ENCODE assay signal across 17 cellular contexts in the genomic region with DNA sequence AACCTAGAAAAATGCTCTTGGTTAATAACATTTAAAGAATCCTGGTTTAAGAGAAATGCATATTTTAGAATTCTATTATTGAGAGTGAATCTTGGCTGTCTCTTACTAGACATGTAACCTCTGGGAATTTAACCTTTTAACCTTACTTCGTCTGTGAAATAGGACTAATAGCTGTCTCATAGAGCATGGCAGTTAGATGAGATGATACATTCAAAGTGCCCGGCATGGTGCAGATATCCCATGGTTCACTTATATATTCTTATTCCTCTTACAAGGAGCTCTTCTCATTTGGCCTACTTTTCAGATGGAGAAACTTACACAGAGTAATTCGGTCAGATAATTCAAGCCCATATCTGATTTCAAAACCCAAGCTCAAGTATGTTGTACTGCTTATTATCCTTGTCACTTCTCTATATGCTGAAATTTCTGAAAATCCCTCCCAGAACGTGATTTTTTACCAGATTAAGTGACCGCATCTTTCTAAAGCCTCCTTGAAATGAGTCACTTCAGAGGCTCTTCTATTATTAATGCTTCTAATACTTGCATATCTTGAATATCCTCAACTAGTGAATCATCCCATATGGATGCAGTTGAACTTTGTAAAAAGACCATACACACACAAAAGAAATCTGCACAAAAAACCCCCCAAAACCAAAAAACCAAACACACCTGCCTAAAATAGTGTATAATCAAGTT. TPM values are rescaled to one million over a fixed set of nuclear protein-coding genes. Genes with fewer than 3 reads are reported as not detected.
DNase-seq lines count a peak whose midpoint lies in the region; ATAC-seq and TF ChIP-seq lines count a peak whose summit lies in the region.
"Had no signal": no experiment of that assay in that cellular context is flagged by ENCODE, and none has a peak within 500 bp of the region (broad histone marks: within the 10 kb centered on the region; RNA-seq: fewer than 3 reads in every experiment).

No MANE protein-coding gene starts in this region.

- H2BK5ac ChIP-seq in mesenchymal stem cell (ENCODE audit: low read depth, low read length, poor library complexity, severe bottlenecking): no peak overlapping the region

- peak overlapping the region; percentile 17; the same call in 1 of the 2 replicates for H3K27ac ChIP-seq in ACC112 (ENCODE audit: low read depth, low read length)
- no peak overlapping the region for H3K27ac ChIP-seq in mesenchymal stem cell (ENCODE audit: low read length, poor library complexity, severe bottlenecking)
- H3K27ac ChIP-seq: right lobe of liver, SK-N-MC had no signal

- H3K4me3 ChIP-seq in ACC112 (ENCODE audit: low read depth, low read length): no peak overlapping the region
- no peak overlapping the region for H3K4me3 ChIP-seq in mesenchymal stem cell (ENCODE audit: insufficient read depth in 1 of 2, low read depth in 1 of 2, low read length in 2 of 2)
- H3K4me3 ChIP-seq in mucosa of descending colon: no peak overlapping the region
- H3K4me3 ChIP-seq: right lobe of liver, SK-N-MC had no signal

- H3K4me1 ChIP-seq in ACC112 (ENCODE audit: control insufficient read depth, insufficient read depth, low read length, unreplicated experiment) (peaks cover 35% of the 10 kb centered on the region), mesenchymal stem cell (ENCODE audit: control insufficient read depth, insufficient read depth, low read depth, low read length) (peaks cover 3% of the 10 kb centered on the region), mucosa of descending colon (ENCODE audit: low read depth) (peaks cover 20% of the 10 kb centered on the region)

- H3K79me1 ChIP-seq in mesenchymal stem cell (replicated peaks; ENCODE audit: low read length, poor library complexity, severe bottlenecking): peaks cover 8% of the 10 kb centered on the region

- no peak overlapping the region for H4K8ac ChIP-seq in mesenchymal stem cell (ENCODE audit: low read length)

- no peak overlapping the region for H3K4ac ChIP-seq in mesenchymal stem cell (ENCODE audit: low read depth in 1 of 2, low read length in 2 of 2)

- WGBS in mesenchymal stem cell: 62% methylated on average over 5 of the region's 5 CpGs

- no peak overlapping the region for H2BK15ac ChIP-seq in mesenchymal stem cell (ENCODE audit: low read depth, poor library complexity, severe bottlenecking)

- H4K91ac ChIP-seq in mesenchymal stem cell (ENCODE audit: low read length): no peak overlapping the region

- H3K36me3 ChIP-seq in ACC112 (ENCODE audit: insufficient read depth, low read length) (peaks cover 30% of the 10 kb centered on the region), mesenchymal stem cell (ENCODE audit: control insufficient read depth in 1 of 2, insufficient read depth in 2 of 2, low read depth in 1 of 2, low read length in 2 of 2) (peaks cover 10 to 64% of the 10 kb centered on the region in 2 experiments), mucosa of descending colon (ENCODE audit: low read depth) (no peaks in the 10 kb centered on the region)

- intact Hi-C loops in mucosa of descending colon (cut with DNase I, micrococcal nuclease): no loop called here

- TF ChIP-seq CTCF in mucosa of descending colon (IDR thresholded peaks at IDR 0.05): no peak

- H3K9ac ChIP-seq in mesenchymal stem cell (ENCODE audit: low read length): no peak overlapping the region

- no peak overlapping the region for H3K4me2 ChIP-seq in mesenchymal stem cell (ENCODE audit: low read length, poor library complexity, severe bottlenecking)

- ATAC-seq in mucosa of descending colon: no peak
- ATAC-seq: activated CD8-positive, alpha-beta memory T cell treated with anti-CD3 and anti-CD28 coated beads, Interleukin-2, amount 10 ng/mL, durations not matched to agents 7 days and 5 days; left ventricle myocardium superior; stimulated activated memory B cell treated with anti-CD40 and anti-IgM and Interleukin-4, amounts not matched to agents 10 μg/mL and 1 μg/mL and 100 μg/mL, for 72 hours had no signal

- H3K18ac ChIP-seq in mesenchymal stem cell (ENCODE audit: low read depth in 1 of 2, low read length in 2 of 2): no peak overlapping the region

- H3K79me2 ChIP-seq in ACC112 (ENCODE audit: control insufficient read depth, insufficient read depth, low read length, unreplicated experiment): peaks cover 38% of the 10 kb centered on the region

- H2BK120ac ChIP-seq in mesenchymal stem cell (ENCODE audit: low read depth, low read length): no peak overlapping the region

- H3K9me3 ChIP-seq in mesenchymal stem cell (ENCODE audit: control insufficient read depth, low read length) (no peaks in the 10 kb centered on the region), mucosa of descending colon (no peaks in the 10 kb centered on the region)
- H3K9me3 ChIP-seq: right lobe of liver had no signal

- no peak overlapping the region for H2AK5ac ChIP-seq in mesenchymal stem cell (ENCODE audit: low read length, severe bottlenecking)

- H3K14ac ChIP-seq in mesenchymal stem cell (ENCODE audit: low read length in 2 of 2): no peak overlapping the region

- H2BK12ac ChIP-seq in mesenchymal stem cell (ENCODE audit: low read length in 2 of 2): no peak overlapping the region

- DNase-seq in ELR (ENCODE audit: low read depth) (peak; percentile 86), astrocyte of the hippocampus (ENCODE audit: low read depth, low spot score) (peak; percentile 77), mesenchymal stem cell (peak; percentile 87), RKO (ENCODE audit: low spot score) (no peak), mucosa of descending colon (no peak), HuH-7.5 (ENCODE audit: low spot score) (no peak), NCI-H128 (lab: John Stamatoyannopoulos, UW; ENCODE audit: unreplicated experiment) (no peak)
- DNase-seq: activated CD8-positive, alpha-beta memory T cell treated with anti-CD3 and anti-CD28 coated beads, Interleukin-2, amount 10 ng/mL, durations not matched to agents 7 days and 5 days; activated naive CD4-positive, alpha-beta T cell treated with anti-CD3 and anti-CD28 coated beads, Interleukin-2, amount 50 U/mL, for 16 hours; left ventricle myocardium superior; NCI-H1417 treated with DMSO at 0.1 percent for 48 hours; nephron progenitor cell; right lobe of liver; stimulated activated CD4-positive, alpha-beta T cell treated with anti-CD3 and anti-CD28 coated beads, Interleukin-4, amount 100 ng/mL, for 4 hours had no signal

- H3K27me3 ChIP-seq in ACC112 (ENCODE audit: insufficient read depth, low read length) (no peaks in the 10 kb centered on the region), mesenchymal stem cell (ENCODE audit: control insufficient read depth in 1 of 2, insufficient read depth in 1 of 2, low read length in 2 of 2) (no peaks in the 10 kb centered on the region)
- H3K27me3 ChIP-seq: right lobe of liver had no signal

- no peak overlapping the region for H3K23ac ChIP-seq in mesenchymal stem cell (ENCODE audit: low read length in 2 of 2)

- H2AFZ ChIP-seq in ACC112 (ENCODE audit: low read length, unreplicated experiment) (no peak overlapping the region), mesenchymal stem cell (ENCODE audit: low read depth, low read length) (no peak overlapping the region)

RNA-seq across cellular contexts. Expression of a gene that starts 4.9 kb away (rescaled TPM):
- polyA plus RNA-seq in mesenchymal stem cell (2013, experiment 1 of 2): 6.7 TPM
- 7.0 TPM for polyA plus RNA-seq in mesenchymal stem cell (2013, experiment 2 of 2)
- 10 to 100 TPM; 16.2 to 20.4 (median 18.9) TPM for total RNA-seq in mucosa of descending colon

RNA-seq across cellular contexts. Expression of a gene that starts 55.5 kb away (rescaled TPM):
- polyA plus RNA-seq in mesenchymal stem cell (2013, experiment 1 of 2): 20.8 TPM
- 20.9 TPM for polyA plus RNA-seq in mesenchymal stem cell (2013, experiment 2 of 2)
- 10 to 100 TPM in 2 of 3 donors, 1 to 10 TPM in 1; 9.9 to 12.5 (median 11.9) TPM for total RNA-seq in mucosa of descending colon

Comparison
In these comparisons a context has a peak if more than half of its experiments do, and no peak if none do; other contexts are left out.
1. DNase-seq: peak in ELR (single experiment), astrocyte of the hippocampus (single experiment) and mesenchymal stem cell (single experiment); none in RKO (single experiment), mucosa of descending colon (0 of 3), HuH-7.5 (single experiment) and NCI-H128 (single experiment).